8 cellular contexts compared by ENCODE assay signal in the genomic region with DNA sequence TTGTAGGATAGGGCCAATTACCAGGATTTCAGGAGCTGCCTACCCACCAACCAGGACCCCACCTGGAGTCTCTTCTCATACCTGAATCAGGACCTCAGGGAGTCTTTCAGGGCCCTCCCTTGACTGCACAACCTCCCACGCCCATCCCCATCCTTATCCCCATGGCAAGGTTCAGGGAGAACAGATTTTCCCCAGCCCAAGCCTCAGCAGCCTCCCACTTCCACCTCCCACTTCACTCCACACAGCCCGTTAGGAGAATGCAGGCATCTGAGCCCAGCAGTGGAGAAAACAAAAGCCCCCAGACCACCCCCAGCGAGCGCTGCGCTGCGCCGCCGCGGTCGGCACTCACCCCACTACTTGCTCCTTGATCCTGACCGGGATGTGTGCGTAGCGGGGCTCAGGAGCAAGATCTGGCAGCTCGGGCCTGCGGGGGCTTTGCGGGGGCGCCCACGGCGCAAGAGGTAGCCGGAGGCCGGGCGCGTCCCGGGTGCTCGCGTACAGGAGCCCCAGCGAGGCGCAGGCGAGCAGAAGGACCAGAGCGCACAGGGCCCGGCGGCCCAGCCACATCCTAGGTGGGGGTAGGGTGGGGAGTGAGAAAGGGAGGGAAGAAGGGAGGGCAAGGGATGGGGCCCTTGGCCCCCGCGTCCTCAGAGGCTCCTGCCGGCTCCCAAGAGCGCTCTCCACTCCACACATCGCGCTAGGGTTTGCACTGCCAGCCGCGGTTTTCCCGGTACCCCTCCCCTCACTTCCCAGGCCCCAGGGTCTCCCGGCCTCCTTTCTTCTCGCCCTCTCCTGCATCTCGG. TPM values are rescaled to one million over a fixed set of nuclear protein-coding genes. Genes with fewer than 3 reads are reported as not detected.
DNase-seq lines count a peak whose midpoint lies in the region; ATAC-seq, FAIRE-seq and TF ChIP-seq lines count a peak whose summit lies in the region.

No MANE protein-coding gene starts in this region.

- FAIRE-seq in K562 (lab: Jason Lieb, UNC) (no peak), HepG2 (lab: Jason Lieb, UNC) (no peak)

- 0 out of 3 replicates have a peak, but pooled peaks cover 5% of the 10 kb centered on the region for H3K79me2 ChIP-seq in K562 (ENCODE audit: control insufficient read depth, insufficient read depth, low read length)
- no peaks in the 10 kb centered on the region for H3K79me2 ChIP-seq in HepG2 (ENCODE audit: insufficient read depth, low read length)

- TF ChIP-seq EP300 in K562 (IDR thresholded peaks at IDR 0.05; ENCODE audit: low read length) (no peak), HepG2 (IDR thresholded peaks at IDR 0.05; ENCODE audit: low read depth in 2 of 2, low read length in 2 of 2) (no peak), HepG2 (CRISPR knock-in tag; IDR thresholded peaks at IDR 0.05; ENCODE audit: borderline replicate concordance) (no peak)

- in situ Hi-C loops in K562 (cut with MboI) (no loop called here), HepG2 (cut with HindIII; ENCODE audit: extremely low pct_ligation_motif_present, low pct_unique_long_range_greater_than_20kb) (no loop called here)

- H2AFZ ChIP-seq in K562 (ENCODE audit: low read depth, low read length) (peak overlapping the region; percentile 72), HepG2 (ENCODE audit: low read length) (no peak overlapping the region)

- H4K20me1 ChIP-seq in K562 (replicated peaks; ENCODE audit: control insufficient read depth, insufficient read depth, low read length) (no peaks in the 10 kb centered on the region), HepG2 (ENCODE audit: insufficient read depth, low read length) (no peaks in the 10 kb centered on the region)

- intact Hi-C loops in K562 (cut with micrococcal nuclease) (loop anchor here (2.0 kb wide), 2 partner anchors 49 to 105 kb away; no protein-coding TSS in a partner anchor), HepG2 (cut with micrococcal nuclease; ENCODE audit: unreplicated experiment) (loop anchor here (2.0 kb wide), 2 partner anchors 41 to 61 kb away; a partner anchor contains a TSS)

- H3K27me3 ChIP-seq in HL-60 (ENCODE audit: insufficient read depth, poor library complexity, severe bottlenecking) = peaks cover 50% of the 10 kb centered on the region
- no peaks in the 10 kb centered on the region for H3K27me3 ChIP-seq in K562 (ENCODE audit: control insufficient read depth in 2 of 2, insufficient read depth in 2 of 2, low read length in 2 of 2)
- no peaks in the 10 kb centered on the region; a peak in 1 of 5 replicates for H3K27me3 ChIP-seq in HepG2 (ENCODE audit: control insufficient read depth in 1 of 2, insufficient read depth in 2 of 2, low read length in 2 of 2)

- no peaks in the 10 kb centered on the region for H3K9me1 ChIP-seq in K562 (ENCODE audit: control insufficient read depth, insufficient read depth, low read length)

- peak overlapping the region; percentile 84 to 99; a peak in 3 of 4 replicates for H3K9ac ChIP-seq in K562 (ENCODE audit: insufficient read depth in 1 of 2, low read depth in 2 of 2, low read length in 2 of 2)
- 0 out of 2 replicates have a peak overlapping the region, but pooled peaks have one; percentile 34 for H3K9ac ChIP-seq in HepG2 (ENCODE audit: insufficient read depth, low read depth, low read length)

- POLR2A ChIA-PET in AG04449 (lab: Yijun Ruan, JAX) (interaction anchor here (0.6 kb wide), 1 partner anchor 19 kb away, joined by 3 read pairs; no protein-coding TSS in a partner anchor), K562 (lab: Yijun Ruan, JAX) (interaction anchor here (0.5 to 1.1 kb wide), 4 partner anchors 10 to 108 kb away, joined by 3 read pairs; no protein-coding TSS in a partner anchor), HepG2 (lab: Yijun Ruan, JAX) (interaction anchor here (0.9 to 1.1 kb wide), 2 partner anchors 115 to 135 kb away, joined by 3 read pairs; no protein-coding TSS in a partner anchor)

- peak overlapping the region; percentile 67 for H3K4me3 ChIP-seq in AG04449 (ENCODE audit: low read depth, low read length)
- H3K4me3 ChIP-seq in HL-60 (replicated peaks; ENCODE audit: insufficient read depth, low read length) = peak overlapping the region; percentile 42
- peak overlapping the region; percentile 79 for H3K4me3 ChIP-seq in K562
- H3K4me3 ChIP-seq in HepG2 (replicated peaks in 1 of 3; ENCODE audit: insufficient read depth in 1 of 3, low read depth in 2 of 3, low read length in 3 of 3) = peak overlapping the region; percentile 66 to 77 (median 68)

- no peak overlapping the region for H3K27ac ChIP-seq in HL-60 (replicated peaks)
- peak overlapping the region; percentile 21; the same call in 2 of the 3 replicates for H3K27ac ChIP-seq in K562 (ENCODE audit: extremely low read depth, low read depth, low read length)
- H3K27ac ChIP-seq in HepG2 (ENCODE audit: extremely low read length, insufficient read depth, low read length) = no peak overlapping the region

- CTCF ChIA-PET in AG04449 (lab: Yijun Ruan, JAX) = interaction anchor here (0.9 to 8.0 kb wide), 6 partner anchors 10 to 93 kb away, joined by 3 to 159 read pairs (median 7); no protein-coding TSS in a partner anchor
- CTCF ChIA-PET in K562 (lab: Yijun Ruan, JAX; ENCODE audit: low intra/inter-chr PET ratio) = interaction anchor here (0.6 to 2.2 kb wide), 3 partner anchors 10 to 61 kb away, joined by 3 to 14 read pairs (median 3); no protein-coding TSS in a partner anchor
- CTCF ChIA-PET in HepG2 (lab: Yijun Ruan, JAX; ENCODE audit: low intra/inter-chr PET ratio, low total read pairs) = interaction anchor here (2.0 kb wide), 1 partner anchor 62 kb away, joined by 6 read pairs; a partner anchor contains a TSS

- TF ChIP-seq POLR2A in K562 (conservative IDR thresholded peaks at IDR 0.05) (no peak), HepG2 (IDR thresholded peaks at IDR 0.05; ENCODE audit: insufficient read depth in 1 of 2, low read depth in 2 of 2, low read length in 2 of 2) (no peak)

- H3K4me1 ChIP-seq in K562 (replicated peaks in 1 of 2; ENCODE audit: control insufficient read depth in 2 of 2, insufficient read depth in 2 of 2, low read length in 2 of 2) (peaks cover 0 to 34% of the 10 kb centered on the region in 2 experiments; a peak in 3 of 5 replicates), HepG2 (ENCODE audit: insufficient read depth, low read length) (peaks cover 22% of the 10 kb centered on the region)

- no peak for TF ChIP-seq CTCF in AG04449 (IDR thresholded peaks at IDR 0.05; ENCODE audit: insufficient read depth, low read length, missing control alignments)
- TF ChIP-seq CTCF in HL-60 (IDR thresholded peaks at IDR 0.05; ENCODE audit: insufficient read depth, low read length) = no peak
- TF ChIP-seq CTCF in K562 (IDR thresholded peaks at IDR 0.05 in 2 of 3, conservative IDR thresholded peaks at IDR 0.05 in 1 of 3; ENCODE audit: insufficient read depth in 2 of 3, low read depth in 1 of 3, low read length in 3 of 3) = no peak
- TF ChIP-seq CTCF in HepG2 (CRISPR knock-in tag; IDR thresholded peaks at IDR 0.05) = no peak

- H3K36me3 ChIP-seq in K562 (ENCODE audit: control insufficient read depth, insufficient read depth, low read length) (peaks cover 37% of the 10 kb centered on the region; the same call in 2 of the 3 replicates), HepG2 (replicated peaks in 1 of 2; ENCODE audit: control insufficient read depth in 1 of 2, insufficient read depth in 2 of 2, low read length in 2 of 2) (0 out of 5 replicates have a peak, but pooled peaks cover 0 to 3% of the 10 kb centered on the region in 2 experiments)

- ATAC-seq in K562 (peak; percentile 43), HepG2 (peak; percentile 10; the same call in 2 of the 3 replicates)
- ATAC-seq in activated CD4-positive, CD25-positive, alpha-beta regulatory T cell treated with anti-CD3 and anti-CD28 coated beads, Interleukin-2, amount 50 U/mL, for 24 hours = no peak

- H3K9me3 ChIP-seq in K562 (replicated peaks; ENCODE audit: control insufficient read depth, insufficient read depth, low read depth, low read length) (no peaks in the 10 kb centered on the region), HepG2 (ENCODE audit: low read length) (no peaks in the 10 kb centered on the region)

- BruUV-seq in K562 (replicated peaks; lab: Mats Ljungman, UMichigan) (TSS peak; percentile 43), HepG2 (replicated peaks; lab: Mats Ljungman, UMichigan) (no TSS peak)

- 50% methylated on average over 25 of the region's 44 CpGs for WGBS in K562 (ENCODE audit: insufficient coverage, low coverage, missing lambda C conversion rate)
- WGBS in HepG2 (ENCODE audit: low lambda C conversion rate) = 76% methylated on average over 40 of the region's 44 CpGs

- DNase-seq in AG04449 (ENCODE audit: low read depth, low spot score) (no peak), HL-60 (ENCODE audit: low read depth in 1 of 2, low spot score in 1 of 2) (no peak), K562 (ENCODE audit: extremely low read depth in 1 of 4, low spot score in 3 of 4) (peak in 1 of 4 experiments; percentile 46), HepG2 (ENCODE audit: low spot score) (no peak), ureter (ENCODE audit: low spot score) (peak; percentile 42), NAMALWA (ENCODE audit: low spot score) (no peak), epidermal melanocyte (ENCODE audit: insufficient read length, low spot score) (no peak)

- H3K4me2 ChIP-seq in K562 (ENCODE audit: insufficient read depth, low read length) = peak overlapping the region; percentile 81
- H3K4me2 ChIP-seq in HepG2 (ENCODE audit: low read depth, low read length) = peak overlapping the region; percentile 87

- no peak for TF ChIP-seq RAD21 in K562 (CRISPR knock-in tag; conservative IDR thresholded peaks at IDR 0.05 in 1 of 2, IDR thresholded peaks at IDR 0.05 in 1 of 2)
- TF ChIP-seq RAD21 in HepG2 (CRISPR knock-in tag; IDR thresholded peaks at IDR 0.05) = no peak

RNA-seq across cellular contexts. Expression of a gene that starts 1.2 kb away (rescaled TPM):
- total RNA-seq in K562 (2011; cell fraction: chromatin; rRNA removed; ENCODE audit: low replicate concordance) = 50.8 and 90.4 TPM in 2 replicates
- 64.4 and 74.2 TPM in 2 replicates for total RNA-seq in K562 (2011; cell fraction: nucleolus; rRNA removed)
- total RNA-seq in K562 (2011; cell fraction: nucleoplasm; rRNA removed) = 62.8 and 71.3 TPM in 2 replicates
- 18.3 and 21.8 TPM in 2 replicates for total RNA-seq in K562 (2014; rRNA removed)
- total RNA-seq in K562 (2014; rRNA removed; fragmentation: Illumina TruSeq; extraction: Trizol) = 5.9 and 7.7 TPM in 2 replicates
- total RNA-seq in K562 (2015; rRNA removed; fragmentation: Illumina TruSeq; extraction: Trizol) = 9.8 and 9.9 TPM in 2 replicates
- 26.3 and 32.2 TPM in 2 replicates for total RNA-seq in K562 (2021)
- polyA plus RNA-seq in K562 (2011; rRNA removed) = 7.3 and 12.2 TPM in 2 replicates
- polyA plus RNA-seq in K562 (2011; cell fraction: cytosol; rRNA removed) = 7.6 and 15.8 TPM in 2 replicates
- 63.0 and 75.2 TPM in 2 replicates for polyA plus RNA-seq in K562 (2011; cell fraction: nucleus; rRNA removed)
- 14.4 and 26.8 TPM in 2 replicates for polyA plus RNA-seq in K562 (2012)
- polyA plus RNA-seq in K562 (2014; fragmentation: Illumina TruSeq; extraction: Trizol) = 17.4 and 17.5 TPM in 2 replicates
- 1 to 10 TPM; 1.0 to 1.7 TPM for polyA plus RNA-seq in K562 (2014; fragmentation: Nextera tagmentation; extraction: Ambion mirVana)
- polyA plus RNA-seq in K562 (2014; rRNA removed) = 20.6 and 21.0 TPM in 2 replicates
- polyA minus RNA-seq in K562 (2011; rRNA and poly(A)+ RNA removed) = 6.4 and 6.5 TPM in 2 replicates
- polyA minus RNA-seq in K562 (2011; cell fraction: cytosol; rRNA and poly(A)+ RNA removed) = 5.6 and 11.6 TPM in 2 replicates
- 28.7 and 34.7 TPM in 2 replicates for polyA minus RNA-seq in K562 (2011; cell fraction: nucleus; rRNA and poly(A)+ RNA removed)
- total RNA-seq in HepG2 (2016; rRNA removed; fragmentation: Illumina TruSeq; extraction: Trizol) = 1.9 and 4.5 TPM in 2 replicates
- total RNA-seq in HepG2 (2016; cell fraction: cytosol; rRNA removed; fragmentation: Illumina TruSeq; extraction: Trizol; ENCODE audit: low read depth) = 1.8 and 2.2 TPM in 2 replicates
- 2.9 and 5.7 TPM in 2 replicates for total RNA-seq in HepG2 (2016; cell fraction: insoluble cytoplasmic fraction; rRNA removed; fragmentation: Illumina TruSeq; extraction: Trizol)
- 2.5 and 3.5 TPM in 2 replicates for total RNA-seq in HepG2 (2016; cell fraction: membrane; rRNA removed; fragmentation: Illumina TruSeq; extraction: Trizol)
- 5.8 and 8.3 TPM in 2 replicates for total RNA-seq in HepG2 (2016; cell fraction: nucleus; rRNA removed; fragmentation: Illumina TruSeq; extraction: Trizol)
- 5.4 and 5.9 TPM in 2 replicates for polyA plus RNA-seq in HepG2 (2011; rRNA removed)
- 2.9 and 4.0 TPM in 2 replicates for polyA plus RNA-seq in HepG2 (2011; cell fraction: cytosol; rRNA removed)
- polyA plus RNA-seq in HepG2 (2011; cell fraction: nucleus; rRNA removed) = 18.7 and 19.0 TPM in 2 replicates
- polyA plus RNA-seq in HepG2 (2012) = 1.8 and 3.8 TPM in 2 replicates
- 0.94 and 1.2 TPM in 2 replicates for polyA plus RNA-seq in HepG2 (2016; cell fraction: cytosol; fragmentation: Illumina TruSeq; extraction: Trizol; ENCODE audit: low read depth)
- 3.4 and 3.9 TPM in 2 replicates for polyA plus RNA-seq in HepG2 (2016; cell fraction: insoluble cytoplasmic fraction; fragmentation: Illumina TruSeq; extraction: Trizol; ENCODE audit: low read depth)
- polyA plus RNA-seq in HepG2 (2016; cell fraction: membrane; fragmentation: Illumina TruSeq; extraction: Trizol; ENCODE audit: low read depth) = 2.4 and 2.9 TPM in 2 replicates
- polyA plus RNA-seq in HepG2 (2016; cell fraction: nucleus; fragmentation: Illumina TruSeq; extraction: Trizol; ENCODE audit: insufficient read depth, low read depth) = 13.0 and 13.7 TPM in 2 replicates
- polyA minus RNA-seq in HepG2 (2011; rRNA and poly(A)+ RNA removed; ENCODE audit: low replicate concordance) = 8.1 and 22.4 TPM in 2 replicates
- 2.5 and 3.0 TPM in 2 replicates for polyA minus RNA-seq in HepG2 (2011; cell fraction: cytosol; rRNA and poly(A)+ RNA removed)
- polyA minus RNA-seq in HepG2 (2011; cell fraction: nucleus; rRNA and poly(A)+ RNA removed) = 8.2 and 8.8 TPM in 2 replicates
- 3.3 TPM for total RNA-seq in ureter

RNA-seq across cellular contexts. Expression of a gene that starts 20.5 kb away (rescaled TPM):
- 50.1 and 109 TPM in 2 replicates for total RNA-seq in K562 (2011; cell fraction: chromatin; rRNA removed; ENCODE audit: low replicate concordance)
- 60.5 and 65.7 TPM in 2 replicates for total RNA-seq in K562 (2011; cell fraction: nucleolus; rRNA removed)
- 44.0 and 54.3 TPM in 2 replicates for total RNA-seq in K562 (2011; cell fraction: nucleoplasm; rRNA removed)
- 11.6 and 18.6 TPM in 2 replicates for total RNA-seq in K562 (2014; rRNA removed)
- total RNA-seq in K562 (2014; rRNA removed; fragmentation: Illumina TruSeq; extraction: Trizol) = 7.5 and 9.2 TPM in 2 replicates
- 4.9 and 6.1 TPM in 2 replicates for total RNA-seq in K562 (2015; rRNA removed; fragmentation: Illumina TruSeq; extraction: Trizol)
- 13.6 and 15.0 TPM in 2 replicates for total RNA-seq in K562 (2021)
- 13.3 and 18.1 TPM in 2 replicates for polyA plus RNA-seq in K562 (2011; rRNA removed)
- 8.7 and 11.6 TPM in 2 replicates for polyA plus RNA-seq in K562 (2011; cell fraction: cytosol; rRNA removed)
- 115 and 121 TPM in 2 replicates for polyA plus RNA-seq in K562 (2011; cell fraction: nucleus; rRNA removed)
- polyA plus RNA-seq in K562 (2012) = 13.4 and 18.0 TPM in 2 replicates
- 14.1 and 14.9 TPM in 2 replicates for polyA plus RNA-seq in K562 (2014; fragmentation: Illumina TruSeq; extraction: Trizol)
- polyA plus RNA-seq in K562 (2014; fragmentation: Nextera tagmentation; extraction: Ambion mirVana) = 1 to 10 TPM in 1 of 2 experiments, under 1 TPM in 1; 0.13 to 1.4 TPM
- 16.0 and 17.3 TPM in 2 replicates for polyA plus RNA-seq in K562 (2014; rRNA removed)
- polyA minus RNA-seq in K562 (2011; rRNA and poly(A)+ RNA removed) = 6.2 and 7.1 TPM in 2 replicates
- polyA minus RNA-seq in K562 (2011; cell fraction: cytosol; rRNA and poly(A)+ RNA removed) = 2.8 TPM in 2 replicates
- polyA minus RNA-seq in K562 (2011; cell fraction: nucleus; rRNA and poly(A)+ RNA removed) = 10.5 and 16.6 TPM in 2 replicates
- 10.1 and 11.5 TPM in 2 replicates for total RNA-seq in HepG2 (2016; rRNA removed; fragmentation: Illumina TruSeq; extraction: Trizol)
- total RNA-seq in HepG2 (2016; cell fraction: cytosol; rRNA removed; fragmentation: Illumina TruSeq; extraction: Trizol; ENCODE audit: low read depth) = 8.4 and 8.9 TPM in 2 replicates
- 8.3 and 14.8 TPM in 2 replicates for total RNA-seq in HepG2 (2016; cell fraction: insoluble cytoplasmic fraction; rRNA removed; fragmentation: Illumina TruSeq; extraction: Trizol)
- 16.1 and 18.0 TPM in 2 replicates for total RNA-seq in HepG2 (2016; cell fraction: membrane; rRNA removed; fragmentation: Illumina TruSeq; extraction: Trizol)
- total RNA-seq in HepG2 (2016; cell fraction: nucleus; rRNA removed; fragmentation: Illumina TruSeq; extraction: Trizol) = 9.2 and 9.6 TPM in 2 replicates
- polyA plus RNA-seq in HepG2 (2011; rRNA removed) = 12.5 and 15.3 TPM in 2 replicates
- 8.5 and 8.9 TPM in 2 replicates for polyA plus RNA-seq in HepG2 (2011; cell fraction: cytosol; rRNA removed)
- polyA plus RNA-seq in HepG2 (2011; cell fraction: nucleus; rRNA removed) = 77.8 and 83.0 TPM in 2 replicates
- 15.4 and 15.7 TPM in 2 replicates for polyA plus RNA-seq in HepG2 (2012)
- 6.4 and 8.2 TPM in 2 replicates for polyA plus RNA-seq in HepG2 (2016; cell fraction: cytosol; fragmentation: Illumina TruSeq; extraction: Trizol; ENCODE audit: low read depth)
- polyA plus RNA-seq in HepG2 (2016; cell fraction: insoluble cytoplasmic fraction; fragmentation: Illumina TruSeq; extraction: Trizol; ENCODE audit: low read depth) = 8.6 and 9.4 TPM in 2 replicates
- 11.4 and 11.5 TPM in 2 replicates for polyA plus RNA-seq in HepG2 (2016; cell fraction: membrane; fragmentation: Illumina TruSeq; extraction: Trizol; ENCODE audit: low read depth)
- 21.2 and 28.6 TPM in 2 replicates for polyA plus RNA-seq in HepG2 (2016; cell fraction: nucleus; fragmentation: Illumina TruSeq; extraction: Trizol; ENCODE audit: insufficient read depth, low read depth)
- polyA minus RNA-seq in HepG2 (2011; rRNA and poly(A)+ RNA removed; ENCODE audit: low replicate concordance) = 6.2 TPM in 1 of 2 replicates, not detected in the other
- polyA minus RNA-seq in HepG2 (2011; cell fraction: cytosol; rRNA and poly(A)+ RNA removed) = 2.9 and 3.3 TPM in 2 replicates
- 11.8 and 12.6 TPM in 2 replicates for polyA minus RNA-seq in HepG2 (2011; cell fraction: nucleus; rRNA and poly(A)+ RNA removed)
- 41.5 TPM for total RNA-seq in ureter

RNA-seq across cellular contexts. Expression of a gene that starts 27.1 kb away (rescaled TPM):
- total RNA-seq in K562 (2011; cell fraction: chromatin; rRNA removed; ENCODE audit: low replicate concordance) = 0.44 and 0.72 TPM in 2 replicates
- total RNA-seq in K562 (2011; cell fraction: nucleolus; rRNA removed) = 0.13 TPM in 1 of 2 replicates, not detected in the other
- 0.29 and 1.1 TPM in 2 replicates for total RNA-seq in K562 (2011; cell fraction: nucleoplasm; rRNA removed)
- total RNA-seq in K562 (2014; rRNA removed) = not detected in 2 replicates
- not detected in 2 replicates for total RNA-seq in K562 (2014; rRNA removed; fragmentation: Illumina TruSeq; extraction: Trizol)
- not detected in 2 replicates for total RNA-seq in K562 (2015; rRNA removed; fragmentation: Illumina TruSeq; extraction: Trizol)
- 0.09 TPM in 1 of 2 replicates, not detected in the other for total RNA-seq in K562 (2021)
- 0.15 TPM in 1 of 2 replicates, not detected in the other for polyA plus RNA-seq in K562 (2011; rRNA removed)
- polyA plus RNA-seq in K562 (2011; cell fraction: cytosol; rRNA removed) = 0.03 and 0.04 TPM in 2 replicates
- 0.53 and 0.62 TPM in 2 replicates for polyA plus RNA-seq in K562 (2011; cell fraction: nucleus; rRNA removed)
- polyA plus RNA-seq in K562 (2012) = 0.05 TPM in 1 of 2 replicates, not detected in the other
- not detected in 2 replicates for polyA plus RNA-seq in K562 (2014; fragmentation: Illumina TruSeq; extraction: Trizol)
- under 1 TPM; 0.03 to 0.06 TPM for polyA plus RNA-seq in K562 (2014; fragmentation: Nextera tagmentation; extraction: Ambion mirVana)
- polyA plus RNA-seq in K562 (2014; rRNA removed) = not detected in 2 replicates
- not detected in 2 replicates for polyA minus RNA-seq in K562 (2011; rRNA and poly(A)+ RNA removed)
- polyA minus RNA-seq in K562 (2011; cell fraction: cytosol; rRNA and poly(A)+ RNA removed) = not detected in 2 replicates
- 0.13 TPM in 1 of 2 replicates, not detected in the other for polyA minus RNA-seq in K562 (2011; cell fraction: nucleus; rRNA and poly(A)+ RNA removed)
- total RNA-seq in HepG2 (2016; rRNA removed; fragmentation: Illumina TruSeq; extraction: Trizol) = 5.4 and 9.0 TPM in 2 replicates
- total RNA-seq in HepG2 (2016; cell fraction: cytosol; rRNA removed; fragmentation: Illumina TruSeq; extraction: Trizol; ENCODE audit: low read depth) = 4.1 and 4.8 TPM in 2 replicates
- 4.3 and 9.2 TPM in 2 replicates for total RNA-seq in HepG2 (2016; cell fraction: insoluble cytoplasmic fraction; rRNA removed; fragmentation: Illumina TruSeq; extraction: Trizol)
- 8.4 and 9.4 TPM in 2 replicates for total RNA-seq in HepG2 (2016; cell fraction: membrane; rRNA removed; fragmentation: Illumina TruSeq; extraction: Trizol)
- total RNA-seq in HepG2 (2016; cell fraction: nucleus; rRNA removed; fragmentation: Illumina TruSeq; extraction: Trizol) = 9.5 and 11.0 TPM in 2 replicates
- 27.2 and 28.7 TPM in 2 replicates for polyA plus RNA-seq in HepG2 (2011; rRNA removed)
- polyA plus RNA-seq in HepG2 (2011; cell fraction: cytosol; rRNA removed) = 13.0 and 16.9 TPM in 2 replicates
- polyA plus RNA-seq in HepG2 (2011; cell fraction: nucleus; rRNA removed) = 170 and 204 TPM in 2 replicates
- 11.6 and 13.9 TPM in 2 replicates for polyA plus RNA-seq in HepG2 (2012)
- 4.0 and 4.6 TPM in 2 replicates for polyA plus RNA-seq in HepG2 (2016; cell fraction: cytosol; fragmentation: Illumina TruSeq; extraction: Trizol; ENCODE audit: low read depth)
- polyA plus RNA-seq in HepG2 (2016; cell fraction: insoluble cytoplasmic fraction; fragmentation: Illumina TruSeq; extraction: Trizol; ENCODE audit: low read depth) = 6.2 and 8.3 TPM in 2 replicates
- polyA plus RNA-seq in HepG2 (2016; cell fraction: membrane; fragmentation: Illumina TruSeq; extraction: Trizol; ENCODE audit: low read depth) = 9.6 and 10.1 TPM in 2 replicates
- polyA plus RNA-seq in HepG2 (2016; cell fraction: nucleus; fragmentation: Illumina TruSeq; extraction: Trizol; ENCODE audit: insufficient read depth, low read depth) = 29.4 and 32.9 TPM in 2 replicates
- polyA minus RNA-seq in HepG2 (2011; rRNA and poly(A)+ RNA removed; ENCODE audit: low replicate concordance) = 16.3 TPM in 1 of 2 replicates, not detected in the other
- polyA minus RNA-seq in HepG2 (2011; cell fraction: cytosol; rRNA and poly(A)+ RNA removed) = 4.4 and 6.0 TPM in 2 replicates
- polyA minus RNA-seq in HepG2 (2011; cell fraction: nucleus; rRNA and poly(A)+ RNA removed) = 14.5 and 15.1 TPM in 2 replicates
- total RNA-seq in ureter = 40.0 TPM

RNA-seq across cellular contexts. Expression of a gene that starts 40.8 kb away (rescaled TPM):
- 28.9 and 41.5 TPM in 2 replicates for total RNA-seq in K562 (2011; cell fraction: chromatin; rRNA removed; ENCODE audit: low replicate concordance)
- 20.9 and 21.7 TPM in 2 replicates for total RNA-seq in K562 (2011; cell fraction: nucleolus; rRNA removed)
- total RNA-seq in K562 (2011; cell fraction: nucleoplasm; rRNA removed) = 26.5 and 30.7 TPM in 2 replicates
- total RNA-seq in K562 (2014; rRNA removed) = 13.8 and 20.7 TPM in 2 replicates
- 18.3 and 19.9 TPM in 2 replicates for total RNA-seq in K562 (2014; rRNA removed; fragmentation: Illumina TruSeq; extraction: Trizol)
- 18.0 and 22.3 TPM in 2 replicates for total RNA-seq in K562 (2015; rRNA removed; fragmentation: Illumina TruSeq; extraction: Trizol)
- 28.8 and 29.3 TPM in 2 replicates for total RNA-seq in K562 (2021)
- 31.3 and 31.4 TPM in 2 replicates for polyA plus RNA-seq in K562 (2011; rRNA removed)
- 16.1 and 24.3 TPM in 2 replicates for polyA plus RNA-seq in K562 (2011; cell fraction: cytosol; rRNA removed)
- 42.4 and 45.7 TPM in 2 replicates for polyA plus RNA-seq in K562 (2011; cell fraction: nucleus; rRNA removed)
- polyA plus RNA-seq in K562 (2012) = 23.2 and 26.6 TPM in 2 replicates
- 39.5 and 41.4 TPM in 2 replicates for polyA plus RNA-seq in K562 (2014; fragmentation: Illumina TruSeq; extraction: Trizol)
- polyA plus RNA-seq in K562 (2014; fragmentation: Nextera tagmentation; extraction: Ambion mirVana) = 10 to 100 TPM in 1 of 2 experiments, 1 to 10 TPM in 1; 9.0 to 10.8 TPM
- 18.5 and 25.8 TPM in 2 replicates for polyA plus RNA-seq in K562 (2014; rRNA removed)
- 20.2 and 21.0 TPM in 2 replicates for polyA minus RNA-seq in K562 (2011; rRNA and poly(A)+ RNA removed)
- 9.1 and 18.2 TPM in 2 replicates for polyA minus RNA-seq in K562 (2011; cell fraction: cytosol; rRNA and poly(A)+ RNA removed)
- polyA minus RNA-seq in K562 (2011; cell fraction: nucleus; rRNA and poly(A)+ RNA removed) = 6.7 and 9.2 TPM in 2 replicates
- 23.6 and 26.4 TPM in 2 replicates for total RNA-seq in HepG2 (2016; rRNA removed; fragmentation: Illumina TruSeq; extraction: Trizol)
- total RNA-seq in HepG2 (2016; cell fraction: cytosol; rRNA removed; fragmentation: Illumina TruSeq; extraction: Trizol; ENCODE audit: low read depth) = 2.6 and 2.8 TPM in 2 replicates
- 19.8 and 28.3 TPM in 2 replicates for total RNA-seq in HepG2 (2016; cell fraction: insoluble cytoplasmic fraction; rRNA removed; fragmentation: Illumina TruSeq; extraction: Trizol)
- total RNA-seq in HepG2 (2016; cell fraction: membrane; rRNA removed; fragmentation: Illumina TruSeq; extraction: Trizol) = 9.9 and 10.2 TPM in 2 replicates
- 23.9 TPM in 2 replicates for total RNA-seq in HepG2 (2016; cell fraction: nucleus; rRNA removed; fragmentation: Illumina TruSeq; extraction: Trizol)
- 21.7 and 23.3 TPM in 2 replicates for polyA plus RNA-seq in HepG2 (2011; rRNA removed)
- polyA plus RNA-seq in HepG2 (2011; cell fraction: cytosol; rRNA removed) = 13.2 and 18.6 TPM in 2 replicates
- 26.0 and 28.4 TPM in 2 replicates for polyA plus RNA-seq in HepG2 (2011; cell fraction: nucleus; rRNA removed)
- 14.2 and 18.4 TPM in 2 replicates for polyA plus RNA-seq in HepG2 (2012)
- polyA plus RNA-seq in HepG2 (2016; cell fraction: cytosol; fragmentation: Illumina TruSeq; extraction: Trizol; ENCODE audit: low read depth) = 2.2 and 2.3 TPM in 2 replicates
- polyA plus RNA-seq in HepG2 (2016; cell fraction: insoluble cytoplasmic fraction; fragmentation: Illumina TruSeq; extraction: Trizol; ENCODE audit: low read depth) = 16.8 and 23.7 TPM in 2 replicates
- polyA plus RNA-seq in HepG2 (2016; cell fraction: membrane; fragmentation: Illumina TruSeq; extraction: Trizol; ENCODE audit: low read depth) = 6.3 and 6.4 TPM in 2 replicates
- polyA plus RNA-seq in HepG2 (2016; cell fraction: nucleus; fragmentation: Illumina TruSeq; extraction: Trizol; ENCODE audit: insufficient read depth, low read depth) = 34.3 and 34.5 TPM in 2 replicates
- polyA minus RNA-seq in HepG2 (2011; rRNA and poly(A)+ RNA removed; ENCODE audit: low replicate concordance) = 20.4 and 21.5 TPM in 2 replicates
- polyA minus RNA-seq in HepG2 (2011; cell fraction: cytosol; rRNA and poly(A)+ RNA removed) = 12.7 and 13.5 TPM in 2 replicates
- polyA minus RNA-seq in HepG2 (2011; cell fraction: nucleus; rRNA and poly(A)+ RNA removed) = 8.1 and 11.4 TPM in 2 replicates
- 48.0 TPM for total RNA-seq in ureter

Comparison
In these comparisons a context has a peak if more than half of its experiments do, and no peak if none do; other contexts are left out.
1. ATAC-seq: peak in K562 (single experiment) and HepG2 (single experiment); none in activated CD4-positive, CD25-positive, alpha-beta regulatory T cell treated with anti-CD3 and anti-CD28 coated beads, Interleukin-2, amount 50 U/mL, for 24 hours (0 of 2).
2. Peak in every context shown above with its lines, with median percentiles within 50 percentile points of each other: H3K4me3 ChIP-seq.